ENCODE assay signal across 32 cellular contexts in the genomic region with DNA sequence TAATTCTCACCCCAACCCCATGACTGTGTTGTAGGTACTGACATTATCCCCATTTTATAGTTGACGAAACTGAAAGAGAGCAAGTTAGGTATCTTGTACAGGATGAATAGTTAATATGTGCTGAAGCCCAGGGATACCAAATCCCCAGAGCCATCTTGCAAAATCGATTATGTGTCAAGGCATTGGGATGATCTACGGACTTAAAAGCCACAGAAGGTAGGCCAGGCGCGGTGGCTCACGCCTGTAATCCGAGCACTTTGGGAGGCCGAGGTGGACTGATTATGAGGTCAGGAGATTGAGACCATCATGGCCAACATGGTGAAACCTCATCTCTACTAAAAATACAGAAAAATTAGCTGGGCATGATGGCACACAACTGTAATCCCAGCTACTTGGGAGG.
"Had no signal": no experiment of that assay in that cellular context is flagged by ENCODE, and none has a peak within 500 bp of the region (broad histone marks: within the 10 kb centered on the region; RNA-seq: fewer than 3 reads in every experiment).

No MANE protein-coding gene starts in this region.

- H3K27ac ChIP-seq: ascending aorta, cardiac muscle cell, VCaP had no signal

- H3K9me3 ChIP-seq: ascending aorta had no signal

- ATAC-seq: activated CD4-positive, alpha-beta T cell treated with anti-CD3 and anti-CD28 coated beads for 36 hours; activated CD4-positive, CD25-positive, alpha-beta regulatory T cell treated with anti-CD3 and anti-CD28 coated beads, Interleukin-2, amount 50 U/mL, for 24 hours; activated CD8-positive, alpha-beta memory T cell treated with anti-CD3 and anti-CD28 coated beads, Interleukin-2, amount 10 ng/mL, durations not matched to agents 7 days and 5 days; activated CD8-positive, alpha-beta T cell treated with anti-CD3 and anti-CD28 coated beads, Interleukin-2, amount 10 ng/mL, durations not matched to agents 7 days and 5 days; activated naive CD8-positive, alpha-beta T cell treated with anti-CD3 and anti-CD28 coated beads, Interleukin-2, amount 50 U/mL, for 24 hours; T-helper 17 cell; WTC11 had no signal

- FAIRE-seq: bronchial epithelial cell, colon, TTC549 had no signal

- H3K4me3 ChIP-seq: ascending aorta, cardiac muscle cell had no signal

- H3K4me1 ChIP-seq: ascending aorta had no signal

- H3K36me3 ChIP-seq: ascending aorta, cardiac muscle cell had no signal

- DNase-seq: activated CD4-positive, alpha-beta memory T cell treated with anti-CD3 and anti-CD28 coated beads, Interleukin-2, amount 10 ng/mL, durations not matched to agents 7 days and 5 days; activated CD4-positive, alpha-beta T cell treated with anti-CD3 and anti-CD28 coated beads for 1 hour; activated CD4-positive, alpha-beta T cell treated with anti-CD3 and anti-CD28 coated beads for 36 hours; activated CD4-positive, alpha-beta T cell treated with anti-CD3 and anti-CD28 coated beads for 48 hours; activated CD4-positive, alpha-beta T cell treated with anti-CD3 and anti-CD28 coated beads, Interleukin-2, amount 10 ng/mL, durations not matched to agents 7 days and 5 days; activated CD4-positive, alpha-beta T cell treated with anti-CD3 and anti-CD28 coated beads, Interleukin-2, amount 50 U/mL, for 48 hours; activated CD4-positive, CD25-positive, alpha-beta regulatory T cell; activated CD8-positive, alpha-beta memory T cell treated with anti-CD3 and anti-CD28 coated beads for 24 hours; activated CD8-positive, alpha-beta memory T cell treated with anti-CD3 and anti-CD28 coated beads, Interleukin-2, amount 10 ng/mL, durations not matched to agents 7 days and 5 days; activated CD8-positive, alpha-beta memory T cell treated with anti-CD3 and anti-CD28 coated beads, Interleukin-2, amount 50 U/mL, for 48 hours; activated CD8-positive, alpha-beta T cell treated with anti-CD3 and anti-CD28 coated beads, Interleukin-2, amount 10 ng/mL, durations not matched to agents 7 days and 5 days; activated effector memory CD4-positive, alpha-beta T cell treated with Interleukin-2 at 50 U/mL for 16 hours; activated gamma-delta T cell; activated naive CD4-positive, alpha-beta T cell treated with anti-CD3 and anti-CD28 coated beads, Interleukin-2, amount 10 ng/mL, durations not matched to agents 7 days and 5 days; activated naive CD4-positive, alpha-beta T cell treated with Interleukin-2 at 50 U/mL for 16 hours; activated naive CD8-positive, alpha-beta T cell treated with anti-CD3 and anti-CD28 coated beads, Interleukin-2, amount 10 ng/mL, durations not matched to agents 7 days and 5 days; activated naive CD8-positive, alpha-beta T cell treated with anti-CD3 and anti-CD28 coated beads, Interleukin-2, amount 50 U/mL, for 24 hours; activated T-cell treated with anti-CD3 and anti-CD28 coated beads, Interleukin-2, amount 50 U/mL, for 24 hours; activated T-cell treated with anti-CD3 and anti-CD28 coated beads, Interleukin-2, amount 50 U/mL, for 48 hours; amygdala; anterior cingulate cortex; caudate nucleus; T-helper 17 cell; T1000 had no signal

- H3K27me3 ChIP-seq: ascending aorta, cardiac muscle cell had no signal
